17 cellular contexts compared by ENCODE assay signal in the genomic region with DNA sequence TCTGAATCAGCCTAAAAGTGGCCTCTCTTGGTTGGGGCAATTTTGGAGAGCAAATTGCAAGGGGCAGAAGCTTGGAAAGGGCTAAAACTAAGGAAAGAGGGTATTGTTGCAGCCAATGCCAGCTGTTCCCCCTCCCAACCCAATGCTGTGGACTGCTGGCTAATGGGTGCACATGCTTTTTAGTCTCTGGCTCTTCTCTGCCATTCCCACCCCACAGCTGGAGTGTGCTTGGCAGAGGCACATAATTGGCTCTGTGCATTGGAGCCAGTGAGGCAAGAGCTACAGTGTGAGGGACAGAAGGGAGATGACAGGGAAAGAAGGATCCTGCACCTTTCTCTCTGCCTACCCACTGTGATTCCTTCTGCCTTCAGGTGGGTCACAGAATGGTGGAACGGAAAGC.
"Had no signal": no experiment of that assay in that cellular context is flagged by ENCODE, and none has a peak within 500 bp of the region (broad histone marks: within the 10 kb centered on the region; RNA-seq: fewer than 3 reads in every experiment).

No MANE protein-coding gene starts in this region.

- ATAC-seq: activated CD8-positive, alpha-beta T cell treated with anti-CD3 and anti-CD28 coated beads, Interleukin-2, amount 10 ng/mL, durations not matched to agents 7 days and 5 days; lower lobe of right lung; stimulated activated memory B cell treated with anti-CD40 and anti-IgM and Interleukin-4, amounts not matched to agents 10 μg/mL and 1 μg/mL and 100 μg/mL, for 72 hours had no signal

- H3K27ac ChIP-seq: ascending aorta, breast epithelium, lower lobe of right lung, parathyroid adenoma, tibial nerve had no signal

- H3K9me3 Mint-ChIP-seq: mesothelial cell of epicardium; stimulated activated memory B cell treated with anti-CD40 and anti-IgM and Interleukin-4, amounts not matched to agents 10 μg/mL and 1 μg/mL and 100 μg/mL, for 72 hours; T-helper 2 cell treated with Interferon-gamma antibody and Interleukin-4, amounts not matched to agents 5 μg/mL and 100 μg/mL, for 36 hours had no signal

- H3K27me3 ChIP-seq: ascending aorta, breast epithelium, vagina had no signal

- H3K9ac ChIP-seq: parathyroid adenoma had no signal

- H3K27ac Mint-ChIP-seq: activated CD4-positive, alpha-beta T cell treated with anti-CD3 and anti-CD28 coated beads, Interleukin-2, amount 10 ng/mL, durations not matched to agents 24 days and 14 days; activated CD8-positive, alpha-beta T cell treated with anti-CD3 and anti-CD28 coated beads, Interleukin-2, amount 10 ng/mL, durations not matched to agents 7 days and 5 days; activated naive CD8-positive, alpha-beta T cell; mesothelial cell of epicardium; stimulated activated memory B cell treated with anti-CD40 and anti-IgM and Interleukin-4, amounts not matched to agents 10 μg/mL and 1 μg/mL and 100 μg/mL, for 72 hours; T-helper 2 cell treated with Interferon-gamma antibody and Interleukin-4, amounts not matched to agents 5 μg/mL and 100 μg/mL, for 36 hours had no signal

- H3K36me3 Mint-ChIP-seq: activated naive CD8-positive, alpha-beta T cell; mesothelial cell of epicardium; stimulated activated memory B cell treated with anti-CD40 and anti-IgM and Interleukin-4, amounts not matched to agents 10 μg/mL and 1 μg/mL and 100 μg/mL, for 72 hours had no signal

- H3K9me3 ChIP-seq: breast epithelium, lower lobe of right lung, vagina had no signal

- H3K4me3 ChIP-seq: ascending aorta, breast epithelium, lower lobe of right lung, tibial nerve, vagina had no signal

- H3K36me3 ChIP-seq: ascending aorta, breast epithelium, lower lobe of right lung, tibial nerve, vagina had no signal

- H3K79me2 ChIP-seq: parathyroid adenoma had no signal

- H3K4me3 Mint-ChIP-seq: activated CD4-positive, alpha-beta T cell treated with anti-CD3 and anti-CD28 coated beads, Interleukin-2, amount 10 ng/mL, durations not matched to agents 24 days and 14 days; activated CD8-positive, alpha-beta T cell treated with anti-CD3 and anti-CD28 coated beads, Interleukin-2, amount 10 ng/mL, durations not matched to agents 7 days and 5 days; activated naive CD8-positive, alpha-beta T cell; mesothelial cell of epicardium; stimulated activated memory B cell treated with anti-CD40 and anti-IgM and Interleukin-4, amounts not matched to agents 10 μg/mL and 1 μg/mL and 100 μg/mL, for 72 hours; T-helper 2 cell treated with Interferon-gamma antibody and Interleukin-4, amounts not matched to agents 5 μg/mL and 100 μg/mL, for 36 hours had no signal

- H3K4me1 ChIP-seq: parathyroid adenoma had no signal

- H2AFZ ChIP-seq: parathyroid adenoma had no signal

- DNase-seq: activated CD4-positive, alpha-beta T cell treated with anti-CD3 and anti-CD28 coated beads, Interleukin-2, amount 10 ng/mL, durations not matched to agents 24 days and 14 days; activated CD4-positive, CD25-positive, alpha-beta regulatory T cell; activated CD8-positive, alpha-beta memory T cell treated with anti-CD3 and anti-CD28 coated beads, Interleukin-2, amount 50 U/mL, for 48 hours; activated CD8-positive, alpha-beta T cell treated with anti-CD3 and anti-CD28 coated beads, Interleukin-2, amount 10 ng/mL, durations not matched to agents 7 days and 5 days; activated gamma-delta T cell treated with Interleukin-2 at 50 U/mL for 16 hours; dermis blood vessel endothelial cell; lower lobe of right lung; stimulated activated CD4-positive, alpha-beta T cell treated with anti-CD3 and anti-CD28 coated beads, Interleukin-2, amount 100 ng/mL, for 48 hours had no signal
